27 cellular contexts compared by ENCODE assay signal in the genomic region with DNA sequence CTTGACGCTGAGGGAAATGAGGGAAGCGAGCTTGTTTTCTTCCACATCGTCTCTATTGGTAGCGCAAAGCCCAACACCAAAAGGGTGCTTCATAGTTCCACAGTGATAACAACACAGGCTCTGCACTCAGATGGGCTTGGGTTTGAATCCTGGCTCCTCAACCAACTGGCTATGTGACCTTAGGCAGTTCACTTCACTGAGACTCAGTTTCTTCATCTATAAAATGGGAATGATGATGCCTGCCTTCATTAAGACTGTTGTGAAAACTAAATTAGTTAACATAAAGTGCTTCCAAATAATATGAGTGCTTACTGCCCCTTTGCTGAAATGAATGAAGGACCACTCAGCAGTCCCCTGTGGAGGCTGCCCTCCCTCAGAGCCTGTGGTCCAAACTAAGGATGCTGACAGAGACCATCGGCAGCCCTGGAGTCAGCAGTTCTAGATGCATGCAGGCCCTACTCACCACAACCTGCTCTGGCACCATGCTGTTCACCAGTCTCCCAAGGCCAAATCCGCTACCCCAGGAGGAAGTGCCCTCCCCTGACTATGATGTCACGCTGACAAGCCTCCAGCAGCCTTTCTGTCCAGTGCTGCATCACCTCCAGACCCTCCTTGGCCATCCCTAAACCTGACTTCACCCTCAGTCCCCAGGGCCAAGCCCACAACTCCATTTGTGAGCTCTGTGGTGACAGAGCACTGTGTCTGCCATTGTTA.
"Had no signal": no experiment of that assay in that cellular context is flagged by ENCODE, and none has a peak within 500 bp of the region (broad histone marks: within the 10 kb centered on the region; RNA-seq: fewer than 3 reads in every experiment).

No MANE protein-coding gene starts in this region.

- H2AFZ ChIP-seq: parathyroid adenoma had no signal

- H3K4me3 ChIP-seq: ovary, psoas muscle, suprapubic skin, testis, tibial artery, upper lobe of left lung, vagina had no signal

- H3K27me3 ChIP-seq: ovary, suprapubic skin, testis, tibial artery, upper lobe of left lung, vagina had no signal

- FAIRE-seq: small intestine, urothelium cell line had no signal

- H3K9me3 ChIP-seq: ovary, psoas muscle, suprapubic skin, testis, tibial artery, upper lobe of left lung, vagina had no signal

- H3K36me3 ChIP-seq: ovary had no signal

- H3K27ac ChIP-seq: ovary, parathyroid adenoma, psoas muscle, suprapubic skin, testis, vagina had no signal

- DNase-seq: naive B cell; naive thymus-derived CD8-positive, alpha-beta T cell; nephron progenitor cell; occipital lobe; ovary; psoas muscle; right cardiac atrium; small intestine; stimulated activated CD4-positive, alpha-beta T cell treated with anti-CD3 and anti-CD28 coated beads, Interleukin-15, amount 100 ng/mL, for 24 hours; stimulated activated CD4-positive, alpha-beta T cell treated with anti-CD3 and anti-CD28 coated beads, Interleukin-4, amount 100 ng/mL, for 1 hour; stimulated activated CD4-positive, alpha-beta T cell treated with anti-CD3 and anti-CD28 coated beads, Interleukin-4, amount 100 ng/mL, for 4 hours; stimulated activated CD8-positive, alpha-beta memory T cell treated with anti-CD3 and anti-CD28 coated beads, Interleukin-4, amount 100 ng/mL, for 48 hours; stimulated activated naive CD4-positive, alpha-beta T cell; stimulated activated naive CD8-positive, alpha-beta T cell treated with anti-CD3 and anti-CD28 coated beads, Interleukin-15, amount 100 ng/mL, for 72 hours; stimulated activated naive CD8-positive, alpha-beta T cell treated with anti-CD3 and anti-CD28 coated beads, Interleukin-15, Interleukin-2, amounts not matched to agents 100 U/mL and 50 U/mL, for 24 hours; substantia nigra; testis; tibial artery; trophoblast cell; upper lobe of left lung had no signal

- H3K79me2 ChIP-seq: parathyroid adenoma had no signal

- H3K4me1 ChIP-seq: parathyroid adenoma had no signal

- H3K9ac ChIP-seq: parathyroid adenoma had no signal

- ATAC-seq: naive thymus-derived CD8-positive, alpha-beta T cell; natural killer cell treated with Interleukin-12 subunit alpha and Interleukin-12 subunit beta and Interleukin-15 and Interleukin-18, amount 100 ng/mL, for 72 hours; psoas muscle; right cardiac atrium; sciatic nerve; stimulated activated memory B cell treated with anti-CD40 and anti-IgM and Interleukin-4, amounts not matched to agents 10 μg/mL and 1 μg/mL and 100 μg/mL, for 72 hours; stimulated activated naive CD8-positive, alpha-beta T cell treated with anti-CD3 and anti-CD28 coated beads, Interleukin-15, amount 100 ng/mL, for 72 hours; stimulated activated naive CD8-positive, alpha-beta T cell treated with anti-CD3 and anti-CD28 coated beads, Interleukin-15, Interleukin-2, amounts not matched to agents 100 U/mL and 50 U/mL, for 24 hours had no signal
